In the genomic region with DNA sequence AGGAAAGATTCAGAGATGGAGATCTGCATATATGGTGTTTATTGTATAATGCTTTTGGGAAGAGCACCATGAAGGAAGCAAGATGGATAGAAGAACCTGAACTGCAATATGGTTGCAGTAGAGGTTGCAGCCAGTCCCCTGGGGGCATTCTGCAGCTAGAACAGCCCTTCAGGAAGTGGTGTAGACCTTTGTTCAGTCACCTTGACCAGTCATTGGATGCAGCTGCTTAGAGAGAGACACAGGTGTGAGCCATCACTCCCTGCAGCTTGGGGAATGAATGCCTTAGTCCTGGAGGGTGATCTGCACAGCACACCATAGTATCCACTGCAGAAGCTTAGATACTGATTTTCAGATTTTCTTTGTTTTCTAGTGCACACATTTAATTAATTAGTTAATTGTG, we compare ENCODE assay signal across 13 cellular contexts. TPM values are rescaled to one million over a fixed set of nuclear protein-coding genes. Genes with fewer than 3 reads are reported as not detected.
DNase-seq lines count a peak whose midpoint lies in the region; ATAC-seq lines count a peak whose summit lies in the region.
"Had no signal": no experiment of that assay in that cellular context is flagged by ENCODE, and none has a peak within 500 bp of the region (broad histone marks: within the 10 kb centered on the region; RNA-seq: fewer than 3 reads in every experiment).

No MANE protein-coding gene starts in this region.

- peak; percentile 54 for ATAC-seq in GM19043 (IDR thresholded peaks at IDR 0.05; ENCODE audit: low read depth, unreplicated experiment)
- ATAC-seq in HG02970 (IDR thresholded peaks at IDR 0.05; ENCODE audit: low FRiP score, unreplicated experiment) = peak; percentile 47

- no peak overlapping the region for H3K4me3 ChIP-seq in CD8-positive, alpha-beta memory T cell (ENCODE audit: low read length)
- H3K4me3 ChIP-seq: sigmoid colon had no signal

- peaks cover 49% of the 10 kb centered on the region for H3K4me1 ChIP-seq in CD8-positive, alpha-beta memory T cell (ENCODE audit: insufficient read depth, low read length)

- no peaks in the 10 kb centered on the region for H3K9me3 Mint-ChIP-seq in CD8-positive, alpha-beta memory T cell
- H3K9me3 Mint-ChIP-seq: stimulated activated naive CD8-positive, alpha-beta T cell treated with anti-CD3 and anti-CD28 coated beads, Interleukin-15, Interleukin-2, amounts not matched to agents 100 ng/mL and 50 ng/mL, for 24 hours had no signal

- peaks cover 88 to 93% (median 90%) of the 10 kb centered on the region in 3 donors for H3K4me1 Mint-ChIP-seq in CD8-positive, alpha-beta memory T cell

- H3K27ac Mint-ChIP-seq in CD8-positive, alpha-beta memory T cell = peak overlapping the region in 7 of 8 donors; percentile 27 to 92 (median 82)

- H3K27ac ChIP-seq in CD8-positive, alpha-beta memory T cell (ENCODE audit: low read depth, low read length) = no peak overlapping the region
- H3K27ac ChIP-seq: sigmoid colon had no signal

- H3K36me3 Mint-ChIP-seq in CD8-positive, alpha-beta memory T cell = peaks cover 1 to 4% (median 2%) of the 10 kb centered on the region in 3 donors

- no peak for DNase-seq in CD8-positive, alpha-beta memory T cell
- peak; percentile 9 for DNase-seq in RPMI8226
- DNase-seq in putamen (ENCODE audit: low spot score) = no peak
- DNase-seq in mesenteric fat pad (ENCODE audit: low spot score) = no peak
- no peak for DNase-seq in NCI-H1694 treated with DMSO at 0.1 percent for 48 hours (lab: John Stamatoyannopoulos, UW)
- no peak for DNase-seq in cerebellum (ENCODE audit: low spot score)
- DNase-seq: erythroblast, H7, NCI-H1105, sigmoid colon had no signal

- POLR2A ChIA-PET in CD8-positive, alpha-beta memory T cell (lab: Charles Lee) = interaction anchor here (1.3 kb wide), 1 partner anchor 30 kb away, joined by 3 read pairs; no protein-coding TSS in a partner anchor

- no peaks in the 10 kb centered on the region for H3K36me3 ChIP-seq in CD8-positive, alpha-beta memory T cell (ENCODE audit: insufficient read depth, low read length)
- H3K36me3 ChIP-seq: sigmoid colon had no signal

- CTCF ChIA-PET in CD8-positive, alpha-beta memory T cell (lab: Charles Lee) = interaction anchor here (1.5 kb wide), 1 partner anchor 11 kb away, joined by 4 read pairs; no protein-coding TSS in a partner anchor

- H3K9me3 ChIP-seq in CD8-positive, alpha-beta memory T cell (ENCODE audit: low read length) = no peaks in the 10 kb centered on the region
- H3K9me3 ChIP-seq: sigmoid colon had no signal

- no peaks in the 10 kb centered on the region for H3K27me3 Mint-ChIP-seq in CD8-positive, alpha-beta memory T cell
- H3K27me3 Mint-ChIP-seq: stimulated activated naive CD8-positive, alpha-beta T cell treated with anti-CD3 and anti-CD28 coated beads, Interleukin-15, Interleukin-2, amounts not matched to agents 100 ng/mL and 50 ng/mL, for 24 hours had no signal

- no peaks in the 10 kb centered on the region for H3K27me3 ChIP-seq in CD8-positive, alpha-beta memory T cell (ENCODE audit: insufficient read depth, low read length, poor library complexity, severe bottlenecking)
- H3K27me3 ChIP-seq: sigmoid colon had no signal

- H3K4me3 Mint-ChIP-seq in CD8-positive, alpha-beta memory T cell = peak overlapping the region in 6 of 7 donors; percentile 1 to 68 (median 18)
- H3K4me3 Mint-ChIP-seq: stimulated activated naive CD8-positive, alpha-beta T cell treated with anti-CD3 and anti-CD28 coated beads, Interleukin-15, Interleukin-2, amounts not matched to agents 100 ng/mL and 50 ng/mL, for 24 hours had no signal

RNA-seq across cellular contexts. Expression of a gene that starts 42.3 kb away (rescaled TPM):
- 10 to 100 TPM; 64.7 to 68.6 TPM for total RNA-seq in CD8-positive, alpha-beta memory T cell
- 80.8 TPM for polyA plus RNA-seq in CD8-positive, alpha-beta memory T cell
- total RNA-seq in mesenteric fat pad (103 TPM), cerebellum (20.4 TPM)
